8 cellular contexts compared by ENCODE assay signal in genomic region chr19:43432866-43433673, GRCh38. TPM values are rescaled to one million over a fixed set of nuclear protein-coding genes. Genes with fewer than 3 reads are reported as not detected.
A peak's percentile ranks its signal among the peaks of the same experiment; 100 is the strongest.
DNase-seq lines count a peak whose midpoint lies in the region; ATAC-seq and TF ChIP-seq lines count a peak whose summit lies in the region.

No MANE protein-coding gene starts in this region.

- in situ Hi-C loops in T47D (cut with HindIII; ENCODE audit: low pct_unique_long_range_greater_than_20kb, low sequenced_read_pairs) = no loop called here

- peaks cover 0 to 5% of the 10 kb centered on the region in 2 donors for H3K4me1 ChIP-seq in left lung

- no peaks in the 10 kb centered on the region for H3K36me3 ChIP-seq in left lung

- peak; percentile 95 for TF ChIP-seq CTCF in WI38 (IDR thresholded peaks at IDR 0.05; ENCODE audit: low read depth, low read length)
- peak; percentile 79 to 85 for TF ChIP-seq CTCF in left lung (IDR thresholded peaks at IDR 0.05)

- no peaks in the 10 kb centered on the region for H3K9me3 ChIP-seq in left lung

- DNase-seq in SHP77 (lab: John Stamatoyannopoulos, UW) = peak; percentile 40 to 52
- no peak for DNase-seq in SHP77 treated with DMSO at 0.1 percent for 48 hours (lab: John Stamatoyannopoulos, UW)
- DNase-seq in NCI-H2029 (lab: John Stamatoyannopoulos, UW) = peak; percentile 60
- DNase-seq in T47D (ENCODE audit: low read depth in 1 of 2, low spot score in 1 of 2) = peak; percentile 35 to 91
- peak in 1 of 2 donors; percentile 54 for DNase-seq in left lung
- peak; percentile 31 for DNase-seq in stimulated activated CD8-positive, alpha-beta memory T cell treated with anti-CD3 and anti-CD28 coated beads, Interleukin-12 subunit alpha, Interleukin-12 subunit beta, amount 100 ng/mL, for 24 hours (ENCODE audit: extremely low read depth)

- H3K4me3 ChIP-seq in WI38 (ENCODE audit: low read depth, low read length) (no peak overlapping the region), left lung (no peak overlapping the region)

- intact Hi-C loops in left lung (cut with DNase I) = no loop called here

- H3K27me3 ChIP-seq in left lung = no peaks in the 10 kb centered on the region

- ATAC-seq in left lung (peak; percentile 96), HG02798 (IDR thresholded peaks at IDR 0.05; ENCODE audit: poor library complexity, unreplicated experiment) (no peak)

- H3K27ac ChIP-seq in left lung = no peak overlapping the region

RNA-seq across cellular contexts. Expression of gene TEX101, which starts 18.4 kb away (rescaled TPM):
- total RNA-seq in left lung = not detected

RNA-seq across cellular contexts. Expression of gene LYPD3, which starts 32.3 kb away (rescaled TPM):
- 1 to 10 TPM in 1 of 2 donors, under 1 TPM in 1; 0.73 to 1.1 TPM for total RNA-seq in left lung
